Comparison of ENCODE assay signal across 8 cellular contexts in genomic region chr1:151839457-151840409, GRCh38. TPM values are rescaled to one million over a fixed set of nuclear protein-coding genes. Genes with fewer than 3 reads are reported as not detected.
DNase-seq lines count a peak whose midpoint lies in the region; TF ChIP-seq lines count a peak whose summit lies in the region.

TSS of gene C2CD4D (minus strand) at chr1:151839820. CDS start at chr1:151838989, 831 bp downstream.

- DNase-seq in Calu3 (peak; percentile 96), MM.1S (peak; percentile 88), choroid plexus epithelial cell (ENCODE audit: low read depth) (peak; percentile 25), lower leg skin (ENCODE audit: low spot score in 2 of 2) (peak; percentile 53 to 91), HEK293T (ENCODE audit: extremely low spot score) (no peak), T1000 (lab: John Stamatoyannopoulos, UW) (no peak)
- peak; percentile 66 to 69 for DNase-seq in activated CD4-positive, alpha-beta T cell treated with anti-CD3 and anti-CD28 coated beads for 4 hours
- DNase-seq in stimulated activated CD4-positive, alpha-beta T cell treated with anti-CD3 and anti-CD28 coated beads, Interleukin-4, amount 100 ng/mL, for 48 hours (ENCODE audit: low read depth in 2 of 2) = peak; percentile 51 to 66

- H3K4me1 ChIP-seq in MM.1S (ENCODE audit: low read length) = peaks cover 29% of the 10 kb centered on the region

- CTCF ChIA-PET in Calu3 (lab: Charles Lee) (interaction anchor here (0.5 to 2.5 kb wide), 11 partner anchors 9 to 246 kb away, joined by 3 to 7 read pairs (median 4); partner anchors contain the start of genes SNX27 and THEM4), HEK293T (lab: Yijun Ruan, JAX) (no interaction called here)

- peak within 1 kb of the TSS; percentile 92 for H2AFZ ChIP-seq in MM.1S (ENCODE audit: low read length)

- H3K27me3 Mint-ChIP-seq in Calu3 (ENCODE audit: unreplicated experiment) = no peaks in the 10 kb centered on the region

- H3K36me3 ChIP-seq in MM.1S (replicated peaks; ENCODE audit: insufficient read depth, low read length) = no peaks in the 10 kb centered on the region

- H3K4me1 Mint-ChIP-seq in Calu3 (ENCODE audit: low read depth, unreplicated experiment) = peaks cover 51% of the 10 kb centered on the region

- no peaks in the 10 kb centered on the region for H3K27me3 ChIP-seq in MM.1S (replicated peaks; ENCODE audit: insufficient read depth, low read length)

- peaks cover under 1% of the 10 kb centered on the region for H3K9me3 Mint-ChIP-seq in Calu3 (ENCODE audit: low read depth, unreplicated experiment)

- H3F3A ChIP-seq in MM.1S (ENCODE audit: insufficient read depth, low read length) = peaks cover 21% of the 10 kb centered on the region

- no TSS peak for BruUV-seq in Calu3 (replicated peaks; lab: Mats Ljungman, UMichigan)

- no peaks in the 10 kb centered on the region for H3K79me2 ChIP-seq in MM.1S (ENCODE audit: low read length)

- no peaks in the 10 kb centered on the region for H3K9me2 ChIP-seq in MM.1S (replicated peaks; ENCODE audit: insufficient read depth, low read length)

- H3K9ac ChIP-seq in MM.1S (ENCODE audit: low read length) = peak within 1 kb of the TSS; percentile 66

- TF ChIP-seq POLR2A in lower leg skin (IDR thresholded peaks at IDR 0.05) = no peak

- POLR2A ChIA-PET in HEK293T (lab: Yijun Ruan, JAX) = interaction anchor here (0.7 kb wide), 1 partner anchor 76 kb away, joined by 3 read pairs; the partner anchor contains the start of gene MRPL9

- peak within 1 kb of the TSS; percentile 92 for H3K4me2 ChIP-seq in MM.1S (ENCODE audit: low read depth, low read length)

- H3K4me3 ChIP-seq in MM.1S (ENCODE audit: low read length) (peak within 1 kb of the TSS; percentile 75), choroid plexus epithelial cell (ENCODE audit: low read depth, low read length) (peak within 1 kb of the TSS; percentile 39), lower leg skin (ENCODE audit: low read depth, poor library complexity, severe bottlenecking) (peak within 1 kb of the TSS; percentile 10)

- WGBS in lower leg skin, 2 donors = 8 to 19% methylated on average over 47 to 48 of the region's 48 CpGs

- H4K20me1 ChIP-seq in MM.1S (ENCODE audit: insufficient read depth, low read length) = no peaks in the 10 kb centered on the region

- H3K4me3 Mint-ChIP-seq in Calu3 (ENCODE audit: low read depth, unreplicated experiment) = peak within 1 kb of the TSS; percentile 91

- H3K9me3 ChIP-seq in MM.1S (replicated peaks; ENCODE audit: insufficient read depth, low read length) = no peaks in the 10 kb centered on the region

- peak within 1 kb of the TSS; percentile 98 for H3K27ac Mint-ChIP-seq in Calu3 (ENCODE audit: unreplicated experiment)

- peaks cover 34% of the 10 kb centered on the region for H3K36me3 Mint-ChIP-seq in Calu3 (ENCODE audit: insufficient read depth, unreplicated experiment)

- peak within 1 kb of the TSS; percentile 47; the same call in 1 of the 2 replicates for H3K27ac ChIP-seq in MM.1S (ENCODE audit: low read length)

- TF ChIP-seq CTCF in Calu3 (IDR thresholded peaks at IDR 0.05; ENCODE audit: unreplicated experiment) (no peak), MM.1S (IDR thresholded peaks at IDR 0.05; ENCODE audit: low read length) (peak; percentile 27), choroid plexus epithelial cell (conservative IDR thresholded peaks at IDR 0.05; ENCODE audit: low read depth, low read length) (no peak), lower leg skin (IDR thresholded peaks at IDR 0.05) (no peak)

- intact Hi-C loops in Calu3 (cut with micrococcal nuclease; ENCODE audit: unreplicated experiment) (loop anchor here (5.0 to 10.0 kb wide), 3 partner anchors 222 to 645 kb away; partner anchors contain the start of genes PIP5K1A and VPS72), lower leg skin (cut with DNase I; ENCODE audit: low total_unique reads) (loop anchor here (10.0 kb wide), 1 partner anchor 305 kb away; no protein-coding TSS in a partner anchor)

TF ChIP-seq in HEK293T, 16 proteins besides CTCF, POLR2A, EP300 and RAD21:
- TF ChIP-seq ZNF384 (IDR thresholded peaks at IDR 0.05) = no peak
- TF ChIP-seq NFRKB (IDR thresholded peaks at IDR 0.05) = no peak
- TF ChIP-seq BHLHE40 (IDR thresholded peaks at IDR 0.05; ENCODE audit: borderline replicate concordance) = no peak
- no peak for TF ChIP-seq SP1 (IDR thresholded peaks at IDR 0.05)
- no peak for TF ChIP-seq FOXK2 (IDR thresholded peaks at IDR 0.05)
- TF ChIP-seq TARDBP (IDR thresholded peaks at IDR 0.05) = no peak
- no peak for TF ChIP-seq ARNT (IDR thresholded peaks at IDR 0.05)
- no peak for TF ChIP-seq SUZ12 (IDR thresholded peaks at IDR 0.05)
- TF ChIP-seq LEF1 (IDR thresholded peaks at IDR 0.05; ENCODE audit: borderline replicate concordance) = no peak

RNA-seq across cellular contexts. Expression of gene C2CD4D, which starts in this region (rescaled TPM):
- total RNA-seq in Calu3 (2022) = 1.7 and 2.5 TPM in 2 replicates
- 1 to 10 TPM; 1.4 to 4.2 (median 2.3) TPM for total RNA-seq in lower leg skin

Comparison
In these comparisons a context has a peak if more than half of its experiments do, and no peak if none do; other contexts are left out.
1. DNase-seq: peak in Calu3 (single experiment), MM.1S (single experiment), activated CD4-positive, alpha-beta T cell treated with anti-CD3 and anti-CD28 coated beads for 4 hours (2 of 2), choroid plexus epithelial cell (single experiment), lower leg skin (2 of 2) and stimulated activated CD4-positive, alpha-beta T cell treated with anti-CD3 and anti-CD28 coated beads, Interleukin-4, amount 100 ng/mL, for 48 hours (2 of 2); none in HEK293T (single experiment) and T1000 (single experiment).
2. H3K4me3 ChIP-seq: peak in every context shown above with its lines; median percentile 75 in MM.1S; 39 in choroid plexus epithelial cell; 10 in lower leg skin.